In genomic region chr2:46091961-46092667, GRCh38 we compare ENCODE assay signal across 22 cellular contexts.
"Had no signal": no experiment of that assay in that cellular context is flagged by ENCODE, and none has a peak within 500 bp of the region (broad histone marks: within the 10 kb centered on the region; RNA-seq: fewer than 3 reads in every experiment).

No MANE protein-coding gene starts in this region.

- H3K4me2 ChIP-seq: SK-N-SH had no signal

- DNase-seq: activated CD4-positive, CD25-positive, alpha-beta regulatory T cell; cerebellar nuclear complex; cortex of kidney; erythroblast; foreskin melanocyte; glutamatergic neuron; mucosa of descending colon; naive B cell; psoas muscle; right cardiac atrium; SK-N-SH; small intestine; stimulated activated CD4-positive, alpha-beta T cell treated with anti-CD3 and anti-CD28 coated beads, Interleukin-15, amount 100 ng/mL, for 24 hours; stimulated activated CD4-positive, alpha-beta T cell treated with anti-CD3 and anti-CD28 coated beads, Interleukin-2, amount 100 ng/mL, for 48 hours; stomach had no signal

- H3K27ac ChIP-seq: psoas muscle had no signal

- H3K4me3 ChIP-seq: mucosa of descending colon, psoas muscle, stomach had no signal

- H3K27ac Mint-ChIP-seq: activated naive CD8-positive, alpha-beta T cell; memory B cell had no signal

- H3K9ac ChIP-seq: SK-N-SH had no signal

- ATAC-seq: left lobe of liver, mucosa of descending colon, psoas muscle had no signal

- H3K9me3 Mint-ChIP-seq: memory B cell, naive B cell had no signal

- H3K4me1 ChIP-seq: psoas muscle had no signal

- H3K4me3 Mint-ChIP-seq: activated naive CD8-positive, alpha-beta T cell; memory B cell; naive B cell; neural crest cell had no signal

- H3K9me3 ChIP-seq: mucosa of descending colon, psoas muscle had no signal

- H3K27me3 ChIP-seq: stomach had no signal

- FAIRE-seq: bronchial epithelial cell, endometrium, keratinocyte, small intestine had no signal

- H3K27me3 Mint-ChIP-seq: activated naive CD8-positive, alpha-beta T cell; memory B cell; naive B cell had no signal

- H3K4me1 Mint-ChIP-seq: memory B cell, naive B cell, neural crest cell had no signal
